In genomic region chr20:9617940-9618339, GRCh38 we compare ENCODE assay signal across 8 cellular contexts.
DNase-seq lines count a peak whose midpoint lies in the region; ATAC-seq, FAIRE-seq and TF ChIP-seq lines count a peak whose summit lies in the region.

No MANE protein-coding gene starts in this region.

- intact Hi-C loops in transverse colon (cut with DNase I; ENCODE audit: low total_unique reads): loop anchor here (10.0 kb wide), 1 partner anchor 297 kb away; no protein-coding TSS in a partner anchor

- H3K27ac ChIP-seq in keratinocyte (ENCODE audit: control insufficient read depth, insufficient read depth, low read length) (no peak overlapping the region), transverse colon (no peak overlapping the region)

- H3K27me3 ChIP-seq in keratinocyte (ENCODE audit: control insufficient read depth, extremely low read depth, insufficient read depth, low read length) (no peaks in the 10 kb centered on the region), transverse colon (peaks cover 4% of the 10 kb centered on the region)

- DNase-seq in NCI-H1694 treated with DMSO at 0.1 percent for 48 hours (lab: John Stamatoyannopoulos, UW) (peak; percentile 68), SW480 (ENCODE audit: low spot score) (peak; percentile 85), keratinocyte (ENCODE audit: low read depth, low spot score) (no peak), transverse colon (no peak)
- no peak for DNase-seq in NK-92 treated with Interleukin-12 subunit alpha and Interleukin-12 subunit beta, amount 100 ng/mL, for 24 hours (lab: John Stamatoyannopoulos, UW)

- no peak overlapping the region for H3K4me3 ChIP-seq in keratinocyte (ENCODE audit: control insufficient read depth in 2 of 3, extremely low read depth in 1 of 3, insufficient read depth in 2 of 3, low read depth in 1 of 3, low read length in 3 of 3)
- H3K4me3 ChIP-seq in transverse colon: no peak overlapping the region

- no peak for FAIRE-seq in keratinocyte (lab: Jason Lieb, UNC)

- no peaks in the 10 kb centered on the region for H3K9me1 ChIP-seq in keratinocyte (ENCODE audit: control insufficient read depth, extremely low read depth, insufficient read depth, low read length)

- TF ChIP-seq POLR2A in transverse colon (IDR thresholded peaks at IDR 0.05): no peak

- dilution Hi-C loops in keratinocyte (cut with MboI; ENCODE audit: extremely low pct_ligation_motif_present, low sequenced_read_pairs): no loop called here

- H3K36me3 ChIP-seq in keratinocyte (ENCODE audit: control insufficient read depth in 2 of 2, extremely low read depth in 1 of 2, insufficient read depth in 2 of 2, low read length in 2 of 2): no peaks in the 10 kb centered on the region
- no peaks in the 10 kb centered on the region for H3K36me3 ChIP-seq in transverse colon

- no peaks in the 10 kb centered on the region for H3K79me2 ChIP-seq in keratinocyte (ENCODE audit: control insufficient read depth, insufficient read depth, low read length)

- H3K9ac ChIP-seq in keratinocyte (ENCODE audit: control insufficient read depth, extremely low read depth, insufficient read depth, low read length): no peak overlapping the region

- no peak for TF ChIP-seq EP300 in transverse colon (IDR thresholded peaks at IDR 0.05; ENCODE audit: low read depth)

- 59 to 74% methylated on average over 5 of the region's 5 CpGs for WGBS in transverse colon (ENCODE audit: low coverage in 1 of 2), 2 donors

- H3K4me1 ChIP-seq in keratinocyte (ENCODE audit: control insufficient read depth, extremely low read depth, insufficient read depth, low read length) (no peaks in the 10 kb centered on the region), transverse colon (no peaks in the 10 kb centered on the region)

- in situ Hi-C loops in transverse colon (cut with MboI; ENCODE audit: low pct_ligation_motif_present in 1 of 4, low pct_unique_long_range_greater_than_20kb in 1 of 4, low sequenced_read_pairs in 3 of 4): loop anchor here (10.0 to 25.0 kb wide), 3 partner anchors 294 to 469 kb away; no protein-coding TSS in a partner anchor

- TF ChIP-seq CTCF in GM12873 (IDR thresholded peaks at IDR 0.05; ENCODE audit: insufficient read depth, low read depth, low read length, missing control alignments) (peak; percentile 40), keratinocyte (optimal IDR thresholded peaks at IDR 0.05 in 1 of 3, IDR thresholded peaks at IDR 0.05 in 1 of 3, conservative IDR thresholded peaks at IDR 0.05 in 1 of 3; ENCODE audit: extremely low read depth in 1 of 3, insufficient read depth in 2 of 3, low read length in 3 of 3) (peak; percentile 37 to 64 (median 57)), transverse colon (IDR thresholded peaks at IDR 0.05) (peak in 2 of 5 experiments; percentile 21 to 24)

- H2AFZ ChIP-seq in keratinocyte (ENCODE audit: control insufficient read depth, low read length): no peak overlapping the region

- no peak overlapping the region for H3K4me2 ChIP-seq in keratinocyte (ENCODE audit: control insufficient read depth, extremely low read depth, insufficient read depth, low read depth, low read length)

- no peak for ATAC-seq in HG02798 (IDR thresholded peaks at IDR 0.05; ENCODE audit: poor library complexity, unreplicated experiment)
- no peak for ATAC-seq in GM21737 (IDR thresholded peaks at IDR 0.05; ENCODE audit: unreplicated experiment)

- H3K9me3 ChIP-seq in keratinocyte (ENCODE audit: control insufficient read depth, low read depth, low read length): no peaks in the 10 kb centered on the region
- no peaks in the 10 kb centered on the region for H3K9me3 ChIP-seq in transverse colon

- no peaks in the 10 kb centered on the region for H4K20me1 ChIP-seq in keratinocyte (ENCODE audit: control insufficient read depth, extremely low read depth, insufficient read depth, low read length)

Comparison
In these comparisons a context has a peak if more than half of its experiments do, and no peak if none do; other contexts are left out.
1. DNase-seq: peak in NCI-H1694 treated with DMSO at 0.1 percent for 48 hours (single experiment) and SW480 (single experiment); none in keratinocyte (single experiment), NK-92 treated with Interleukin-12 subunit alpha and Interleukin-12 subunit beta, amount 100 ng/mL, for 24 hours (single experiment) and transverse colon (single experiment).